19 cellular contexts compared by ENCODE assay signal in genomic region chr18:78601349-78601748, GRCh38.
"Had no signal": no experiment of that assay in that cellular context is flagged by ENCODE, and none has a peak within 500 bp of the region (broad histone marks: within the 10 kb centered on the region; RNA-seq: fewer than 3 reads in every experiment).

No MANE protein-coding gene starts in this region.

- ATAC-seq: activated CD8-positive, alpha-beta T cell treated with anti-CD3 and anti-CD28 coated beads for 36 hours; esophagus mucosa; T-helper 17 cell; upper lobe of right lung had no signal

- DNase-seq: activated B cell treated with CpG ODN at 0.5 μM for 24 hours; activated CD4-positive, alpha-beta T cell treated with anti-CD3 and anti-CD28 coated beads, Interleukin-2, amount 50 U/mL, for 1 hour; activated CD8-positive, alpha-beta T cell treated with anti-CD3 and anti-CD28 coated beads for 36 hours; activated gamma-delta T cell; activated naive CD4-positive, alpha-beta T cell treated with anti-CD3 and anti-CD28 coated beads, Interleukin-2, amount 10 ng/mL, durations not matched to agents 7 days and 5 days; activated naive CD8-positive, alpha-beta T cell treated with anti-CD3 and anti-CD28 coated beads, Interleukin-2, amount 10 ng/mL, durations not matched to agents 7 days and 5 days; activated T-cell treated with anti-CD3 and anti-CD28 coated beads, Interleukin-2, amount 50 U/mL, for 1 hour; cortex of kidney; foreskin fibroblast; hippocampal formation; left ventricle myocardium inferior; naive B cell; occipital lobe; spleen; stimulated activated naive CD4-positive, alpha-beta T cell; T-helper 17 cell; tibial artery; upper lobe of right lung had no signal
